34 cellular contexts compared by ENCODE assay signal in the genomic region with DNA sequence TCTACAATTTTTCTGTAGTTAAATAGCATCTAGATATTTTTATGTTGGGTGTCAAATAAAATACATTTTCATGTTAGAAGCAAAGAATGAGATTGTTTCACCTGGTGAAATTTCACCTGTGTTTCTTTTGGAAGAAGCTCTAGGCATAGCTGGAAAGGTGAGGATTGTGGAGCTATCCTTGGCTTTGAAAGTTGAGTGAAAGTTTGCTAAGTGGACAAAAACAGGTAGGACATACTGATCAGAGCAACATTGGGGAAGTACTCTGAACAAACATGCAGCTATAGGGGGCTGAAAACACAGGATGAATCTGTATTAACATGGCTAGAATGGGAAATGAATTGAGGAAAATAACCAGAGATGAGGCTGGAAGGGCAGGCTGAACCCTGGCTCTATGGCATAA. TPM values are rescaled to one million over a fixed set of nuclear protein-coding genes. Genes with fewer than 3 reads are reported as not detected.
"Had no signal": no experiment of that assay in that cellular context is flagged by ENCODE, and none has a peak within 500 bp of the region (broad histone marks: within the 10 kb centered on the region; RNA-seq: fewer than 3 reads in every experiment).

No MANE protein-coding gene starts in this region.

- H3K9me3 Mint-ChIP-seq: dendritic cell treated with granulocyte-macrophage colony-stimulating factor and Interleukin-4, amounts not matched to agents 40 ng/mL and 50 ng/mL, for 4 days; endodermal cell had no signal

- H3K27me3 ChIP-seq: colonic mucosa, dorsolateral prefrontal cortex, esophagus muscularis mucosa, esophagus squamous epithelium, foreskin keratinocyte, gastrocnemius medialis, gastroesophageal sphincter had no signal

- FAIRE-seq: colon, endometrium, endothelial cell of umbilical vein, frontal cortex had no signal

- H3K36me3 ChIP-seq: colonic mucosa, esophagus muscularis mucosa, esophagus squamous epithelium, gastrocnemius medialis, gastroesophageal sphincter, heart left ventricle, heart right ventricle had no signal

- H3K27ac ChIP-seq: colonic mucosa, coronary artery, dorsolateral prefrontal cortex, epithelial cell of prostate, esophagus muscularis mucosa, esophagus squamous epithelium, foreskin keratinocyte, gastrocnemius medialis, gastroesophageal sphincter, heart left ventricle, heart right ventricle had no signal

- H3K4me3 ChIP-seq: colonic mucosa, coronary artery, dorsolateral prefrontal cortex, esophagus muscularis mucosa, esophagus squamous epithelium, gastrocnemius medialis, gastroesophageal sphincter, heart left ventricle, heart right ventricle had no signal

- DNase-seq: colonic mucosa; cortex of kidney; dermis blood vessel endothelial cell; dorsolateral prefrontal cortex; effector CD4-positive, alpha-beta T cell; effector CD8-positive, alpha-beta T cell; effector memory CD4-positive, alpha-beta T cell; effector memory CD8-positive, alpha-beta T cell; endodermal cell; erythroblast; esophagus squamous epithelium; foreskin fibroblast; foreskin keratinocyte; foreskin melanocyte; gastrocnemius medialis; glutamatergic neuron; head of caudate nucleus; heart left ventricle; heart right ventricle had no signal

- ATAC-seq: effector memory CD8-positive, alpha-beta T cell; esophagus mucosa; foreskin keratinocyte; gastrocnemius medialis; gastroesophageal sphincter; heart left ventricle; heart right ventricle had no signal

- H3K9me3 ChIP-seq: colonic mucosa, esophagus muscularis mucosa, esophagus squamous epithelium, gastrocnemius medialis, gastroesophageal sphincter, heart left ventricle, heart right ventricle had no signal

- H3K27ac Mint-ChIP-seq: dendritic cell treated with granulocyte-macrophage colony-stimulating factor and Interleukin-4, amounts not matched to agents 40 ng/mL and 50 ng/mL, for 4 days; effector memory CD8-positive, alpha-beta T cell; endodermal cell had no signal

- H3K4me1 ChIP-seq: colonic mucosa, esophagus muscularis mucosa, esophagus squamous epithelium, foreskin keratinocyte, gastrocnemius medialis, gastroesophageal sphincter, heart left ventricle, heart right ventricle had no signal

- H3K4me3 Mint-ChIP-seq: dendritic cell treated with granulocyte-macrophage colony-stimulating factor and Interleukin-4, amounts not matched to agents 40 ng/mL and 50 ng/mL, for 4 days; effector memory CD8-positive, alpha-beta T cell; endodermal cell had no signal

- H3K27me3 Mint-ChIP-seq: dendritic cell treated with granulocyte-macrophage colony-stimulating factor and Interleukin-4, amounts not matched to agents 40 ng/mL and 50 ng/mL, for 4 days; effector memory CD8-positive, alpha-beta T cell had no signal

RNA-seq across cellular contexts. Expression of a gene that starts 18.8 kb away (rescaled TPM):
- total RNA-seq: dermis blood vessel endothelial cell, dermis microvascular lymphatic vessel endothelial cell, endothelial cell of umbilical vein, epithelial cell of proximal tubule, esophagus mucosa, fibroblast of villous mesenchyme, foreskin keratinocyte had no signal
- polyA plus RNA-seq: endothelial cell of umbilical vein, esophagus, fibroblast of lung, foreskin keratinocyte had no signal
